In the genomic region with DNA sequence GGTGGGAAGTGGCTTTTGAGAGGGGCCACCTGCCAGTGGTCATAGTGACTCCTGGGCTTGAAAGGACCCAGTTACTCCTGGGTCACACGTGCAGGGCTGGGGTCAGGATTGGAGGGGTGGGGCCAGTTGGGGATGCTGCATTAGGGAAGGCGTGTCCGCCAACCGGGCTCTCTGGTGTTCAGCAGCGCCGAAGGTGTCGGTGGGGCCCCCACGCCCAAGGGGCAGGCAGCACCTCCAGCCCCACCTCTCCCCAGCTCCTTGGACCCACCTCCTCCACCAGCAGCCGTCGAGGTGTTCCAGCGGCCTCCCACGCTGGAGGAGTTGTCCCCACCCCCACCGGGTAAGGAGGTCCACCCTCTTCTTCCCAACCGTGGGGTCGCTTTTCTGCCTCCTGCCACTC, we compare ENCODE assay signal across 2 cellular contexts.
TF ChIP-seq lines count a peak whose summit lies in the region.

No MANE protein-coding gene starts in this region.

TF ChIP-seq in A549, 52 proteins besides CTCF, POLR2A, EP300 and RAD21:
- TF ChIP-seq MAZ (IDR thresholded peaks at IDR 0.05; ENCODE audit: borderline replicate concordance, low read depth, low read length) (no peak), HOXB13 (CRISPR knock-in tag; IDR thresholded peaks at IDR 0.05; ENCODE audit: low read depth) (no peak), ZC3H11A (IDR thresholded peaks at IDR 0.05) (no peak), FOSL2 (IDR thresholded peaks at IDR 0.05) (no peak), FOSL2 (CRISPR knock-in tag; IDR thresholded peaks at IDR 0.05) (no peak), BHLHE40 (IDR thresholded peaks at IDR 0.05; ENCODE audit: low read depth, low read length) (no peak), KDM5A (IDR thresholded peaks at IDR 0.05) (no peak), POLR2AphosphoS2 (conservative IDR thresholded peaks at IDR 0.05; ENCODE audit: low read length) (no peak), ZSCAN20 (CRISPR knock-in tag; IDR thresholded peaks at IDR 0.05) (no peak), ZNF302 (CRISPR knock-in tag; IDR thresholded peaks at IDR 0.05) (no peak), MYC (IDR thresholded peaks at IDR 0.05; ENCODE audit: borderline replicate concordance, low read length) (no peak), CHD2 (IDR thresholded peaks at IDR 0.05; ENCODE audit: low read length, partially characterized antibody) (no peak), CBX2 (IDR thresholded peaks at IDR 0.05; ENCODE audit: borderline replicate concordance, low read depth) (no peak)
- TF ChIP-seq, protein P1, sequence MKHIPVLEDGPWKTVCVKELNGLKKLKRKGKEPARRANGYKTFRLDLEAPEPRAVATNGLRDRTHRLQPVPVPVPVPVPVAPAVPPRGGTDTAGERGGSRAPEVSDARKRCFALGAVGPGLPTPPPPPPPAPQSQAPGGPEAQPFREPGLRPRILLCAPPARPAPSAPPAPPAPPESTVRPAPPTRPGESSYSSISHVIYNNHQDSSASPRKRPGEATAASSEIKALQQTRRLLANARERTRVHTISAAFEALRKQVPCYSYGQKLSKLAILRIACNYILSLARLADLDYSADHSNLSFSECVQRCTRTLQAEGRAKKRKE (CRISPR knock-in tag; IDR thresholded peaks at IDR 0.05; ENCODE audit: low read depth): no peak
- TF ChIP-seq, protein P2, sequence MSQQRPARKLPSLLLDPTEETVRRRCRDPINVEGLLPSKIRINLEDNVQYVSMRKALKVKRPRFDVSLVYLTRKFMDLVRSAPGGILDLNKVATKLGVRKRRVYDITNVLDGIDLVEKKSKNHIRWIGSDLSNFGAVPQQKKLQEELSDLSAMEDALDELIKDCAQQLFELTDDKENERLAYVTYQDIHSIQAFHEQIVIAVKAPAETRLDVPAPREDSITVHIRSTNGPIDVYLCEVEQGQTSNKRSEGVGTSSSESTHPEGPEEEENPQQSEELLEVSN (IDR thresholded peaks at IDR 0.05; ENCODE audit: borderline replicate concordance, low read depth): no peak
- TF ChIP-seq, protein P3, sequence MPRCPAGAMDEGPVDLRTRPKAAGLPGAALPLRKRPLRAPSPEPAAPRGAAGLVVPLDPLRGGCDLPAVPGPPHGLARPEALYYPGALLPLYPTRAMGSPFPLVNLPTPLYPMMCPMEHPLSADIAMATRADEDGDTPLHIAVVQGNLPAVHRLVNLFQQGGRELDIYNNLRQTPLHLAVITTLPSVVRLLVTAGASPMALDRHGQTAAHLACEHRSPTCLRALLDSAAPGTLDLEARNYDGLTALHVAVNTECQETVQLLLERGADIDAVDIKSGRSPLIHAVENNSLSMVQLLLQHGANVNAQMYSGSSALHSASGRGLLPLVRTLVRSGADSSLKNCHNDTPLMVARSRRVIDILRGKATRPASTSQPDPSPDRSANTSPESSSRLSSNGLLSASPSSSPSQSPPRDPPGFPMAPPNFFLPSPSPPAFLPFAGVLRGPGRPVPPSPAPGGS (IDR thresholded peaks at IDR 0.05): no peak

TF ChIP-seq in GM12878, 131 proteins besides CTCF, POLR2A, EP300 and RAD21:
- TF ChIP-seq, protein P4, sequence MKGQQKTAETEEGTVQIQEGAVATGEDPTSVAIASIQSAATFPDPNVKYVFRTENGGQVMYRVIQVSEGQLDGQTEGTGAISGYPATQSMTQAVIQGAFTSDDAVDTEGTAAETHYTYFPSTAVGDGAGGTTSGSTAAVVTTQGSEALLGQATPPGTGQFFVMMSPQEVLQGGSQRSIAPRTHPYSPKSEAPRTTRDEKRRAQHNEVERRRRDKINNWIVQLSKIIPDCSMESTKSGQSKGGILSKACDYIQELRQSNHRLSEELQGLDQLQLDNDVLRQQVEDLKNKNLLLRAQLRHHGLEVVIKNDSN (IDR thresholded peaks at IDR 0.05; ENCODE audit: borderline replicate concordance, extremely low read length, insufficient read depth, low read depth, low read length): no peak
- TF ChIP-seq ATF7 (IDR thresholded peaks at IDR 0.05; ENCODE audit: low read depth): no peak
- TF ChIP-seq ESRRA (IDR thresholded peaks at IDR 0.05; ENCODE audit: low read length): no peak
- no peak for TF ChIP-seq JUND (IDR thresholded peaks at IDR 0.05; ENCODE audit: low read depth, low read length)
- no peak for TF ChIP-seq FOS (IDR thresholded peaks at IDR 0.05; ENCODE audit: borderline replicate concordance, extremely low read depth, insufficient read length)
- TF ChIP-seq STAT1 (conservative IDR thresholded peaks at IDR 0.05): no peak
- TF ChIP-seq SPI1 (IDR thresholded peaks at IDR 0.05; ENCODE audit: borderline replicate concordance, insufficient read depth, low read depth, low read length): no peak
- no peak for TF ChIP-seq CBX3 (IDR thresholded peaks at IDR 0.05; ENCODE audit: borderline replicate concordance, low read depth)
- no peak for TF ChIP-seq TCF12 (IDR thresholded peaks at IDR 0.05; ENCODE audit: low read depth, low read length)
